In genomic region chr12:92136883-92137582, GRCh38 we compare ENCODE assay signal across 8 cellular contexts. TPM values are rescaled to one million over a fixed set of nuclear protein-coding genes. Genes with fewer than 3 reads are reported as not detected.
DNase-seq lines count a peak whose midpoint lies in the region; ATAC-seq and TF ChIP-seq lines count a peak whose summit lies in the region.

No MANE protein-coding gene starts in this region.

- peaks cover 77% of the 10 kb centered on the region for H3K4me1 Mint-ChIP-seq in activated T-cell treated with anti-CD3 and anti-CD28 coated beads, Interleukin-2, amount 50 U/mL, for 72 hours (ENCODE audit: low read depth)
- peaks cover 73% of the 10 kb centered on the region for H3K4me1 Mint-ChIP-seq in progenitor cell of endocrine pancreas (ENCODE audit: low read depth)

- peak overlapping the region; percentile 98 for H3K4me3 Mint-ChIP-seq in activated T-cell treated with anti-CD3 and anti-CD28 coated beads, Interleukin-2, amount 50 U/mL, for 72 hours
- peak overlapping the region; percentile 90 for H3K4me3 Mint-ChIP-seq in progenitor cell of endocrine pancreas (ENCODE audit: low read depth)

- no peak for TF ChIP-seq CTCF in progenitor cell of endocrine pancreas (IDR thresholded peaks at IDR 0.05; ENCODE audit: unreplicated experiment)

- H3K9me3 Mint-ChIP-seq in activated T-cell treated with anti-CD3 and anti-CD28 coated beads, Interleukin-2, amount 50 U/mL, for 72 hours = peaks cover 0 to 1% of the 10 kb centered on the region in 2 donors
- H3K9me3 Mint-ChIP-seq in progenitor cell of endocrine pancreas (ENCODE audit: low read depth) = no peaks in the 10 kb centered on the region

- no peaks in the 10 kb centered on the region for H3K36me3 ChIP-seq in esophagus (ENCODE audit: control insufficient read depth in 2 of 2, insufficient read depth in 2 of 2, low read length in 1 of 2)

- H3K27ac ChIP-seq in esophagus (ENCODE audit: low read depth in 2 of 2, low read length in 1 of 2) = peak overlapping the region; percentile 41 to 65

- peak; percentile 55 to 56 for ATAC-seq in activated T-cell treated with anti-CD3 and anti-CD28 coated beads, Interleukin-2, amount 50 U/mL, for 72 hours (replicated peaks in 1 of 2)
- ATAC-seq in HG02759 (IDR thresholded peaks at IDR 0.05; ENCODE audit: unreplicated experiment) = no peak

- WGBS in esophagus, 2 donors = 50 to 51% methylated on average over 3 of the region's 3 CpGs

- no peaks in the 10 kb centered on the region for H3K27me3 Mint-ChIP-seq in activated T-cell treated with anti-CD3 and anti-CD28 coated beads, Interleukin-2, amount 50 U/mL, for 72 hours (ENCODE audit: low read depth)
- H3K27me3 Mint-ChIP-seq in progenitor cell of endocrine pancreas = no peaks in the 10 kb centered on the region

- H3K27ac Mint-ChIP-seq in activated T-cell treated with anti-CD3 and anti-CD28 coated beads, Interleukin-2, amount 50 U/mL, for 72 hours = peak overlapping the region; percentile 92
- peak overlapping the region; percentile 88 for H3K27ac Mint-ChIP-seq in progenitor cell of endocrine pancreas

- no peaks in the 10 kb centered on the region for H3K27me3 ChIP-seq in esophagus (ENCODE audit: control insufficient read depth in 1 of 2, insufficient read depth in 2 of 2, low read length in 2 of 2)

- H3K36me3 Mint-ChIP-seq in activated T-cell treated with anti-CD3 and anti-CD28 coated beads, Interleukin-2, amount 50 U/mL, for 72 hours (ENCODE audit: insufficient read depth in 2 of 2) = peaks cover 27 to 46% of the 10 kb centered on the region in 2 donors
- H3K36me3 Mint-ChIP-seq in progenitor cell of endocrine pancreas (ENCODE audit: insufficient read depth) = peaks cover 26% of the 10 kb centered on the region

- no peaks in the 10 kb centered on the region for H3K9me3 ChIP-seq in esophagus (ENCODE audit: control insufficient read depth in 2 of 2, insufficient read depth in 1 of 2, low read depth in 1 of 2, low read length in 1 of 2)

- H3K4me1 ChIP-seq in esophagus (ENCODE audit: control insufficient read depth in 2 of 2, insufficient read depth in 2 of 2, low read length in 1 of 2) = peaks cover 0 to 9% of the 10 kb centered on the region in 2 donors

- DNase-seq in activated T-cell treated with anti-CD3 and anti-CD28 coated beads, Interleukin-2, amount 50 U/mL, for 72 hours = no peak
- no peak for DNase-seq in activated T-cell treated with anti-CD3 and anti-CD28 coated beads, Interleukin-2, amount 50 U/mL, for 48 hours
- DNase-seq in RPMI7951 (ENCODE audit: low read depth) (peak; percentile 68), progenitor cell of endocrine pancreas (ENCODE audit: low spot score, unreplicated experiment) (no peak), NCI-H774 (lab: John Stamatoyannopoulos, UW) (no peak), NCI-H446 treated with DMSO at 0.1 percent for 48 hours (lab: John Stamatoyannopoulos, UW) (no peak)

- peak overlapping the region in 1 of 2 donors; percentile 33 for H3K4me3 ChIP-seq in esophagus (ENCODE audit: low read depth in 1 of 2, low read length in 2 of 2)

RNA-seq across cellular contexts. Expression of gene BTG1, which starts 8.6 kb away (rescaled TPM):
- total RNA-seq in activated T-cell treated with anti-CD3 and anti-CD28 coated beads, Interleukin-2, amount 50 U/mL, for 72 hours = 100 to 1,000 TPM; 258 to 337 TPM
- 5.1 and 7.3 TPM in 2 replicates for total RNA-seq in RPMI7951 (2014; rRNA removed; shearing (Covaris generic))
- polyA plus RNA-seq in esophagus = 10 to 100 TPM; 23.6 to 28.0 TPM
- 162 and 164 TPM in 2 replicates for total RNA-seq in progenitor cell of endocrine pancreas

Comparison
In these comparisons a context has a peak if more than half of its experiments do, and no peak if none do; other contexts are left out.
1. RNA of gene BTG1, which starts 8.6 kb away (total RNA-seq): 258 to 337 TPM in activated T-cell treated with anti-CD3 and anti-CD28 coated beads, Interleukin-2, amount 50 U/mL, for 72 hours and 162 to 164 TPM in progenitor cell of endocrine pancreas; 5.1 to 7.3 TPM in RPMI7951; every median in the first group is over 10 times any median in the second.